Comparison of ENCODE assay signal across 1 cellular context in genomic region chr11:19713221-19714092, GRCh38.
TF ChIP-seq lines count a peak whose summit lies in the region.

No MANE protein-coding gene starts in this region.

TF ChIP-seq in SK-N-SH, 30 proteins besides CTCF, POLR2A, EP300 and RAD21 (continued from another document):
- TF ChIP-seq MAX (IDR thresholded peaks at IDR 0.05; ENCODE audit: low read depth) (no peak), JUND (IDR thresholded peaks at IDR 0.05) (no peak), USF2 (IDR thresholded peaks at IDR 0.05; ENCODE audit: borderline replicate concordance, low read depth, low read length) (no peak)
